In genomic region chr5:154743812-154744211, GRCh38 we compare ENCODE assay signal across 30 cellular contexts.
"Had no signal": no experiment of that assay in that cellular context is flagged by ENCODE, and none has a peak within 500 bp of the region (broad histone marks: within the 10 kb centered on the region; RNA-seq: fewer than 3 reads in every experiment).

No MANE protein-coding gene starts in this region.

- H3K9me3 Mint-ChIP-seq: activated CD4-positive, alpha-beta memory T cell treated with anti-CD3 and anti-CD28 coated beads, Interleukin-2, amount 10 ng/mL, durations not matched to agents 7 days and 5 days; activated CD4-positive, alpha-beta T cell treated with anti-CD3 and anti-CD28 coated beads, Interleukin-2, amount 10 ng/mL, durations not matched to agents 24 days and 14 days; activated naive CD4-positive, alpha-beta T cell treated with anti-CD3 and anti-CD28 coated beads, Interleukin-2, amount 50 U/mL, for 72 hours; activated T-cell treated with anti-CD3 and anti-CD28 coated beads, Interleukin-2, amount 50 U/mL, for 24 hours; activated T-helper 17 cell treated with anti-CD3 and anti-CD28 coated beads, Interleukin-2, amount 50 U/mL, for 72 hours; natural killer cell treated with Interleukin-12 subunit alpha and Interleukin-12 subunit beta and Interleukin-15 and Interleukin-18, amount 100 ng/mL, for 72 hours had no signal

- H3K4me1 Mint-ChIP-seq: activated CD4-positive, alpha-beta memory T cell treated with anti-CD3 and anti-CD28 coated beads, Interleukin-2, amount 10 ng/mL, durations not matched to agents 7 days and 5 days; activated CD4-positive, alpha-beta T cell treated with anti-CD3 and anti-CD28 coated beads, Interleukin-2, amount 10 ng/mL, durations not matched to agents 24 days and 14 days; activated T-helper 17 cell treated with anti-CD3 and anti-CD28 coated beads, Interleukin-2, amount 50 U/mL, for 72 hours had no signal

- H3K36me3 ChIP-seq: esophagus squamous epithelium, left ventricle myocardium inferior, spleen, WERI-Rb-1 had no signal

- H3K27me3 ChIP-seq: esophagus squamous epithelium, spleen, testis had no signal

- H3K4me3 ChIP-seq: esophagus squamous epithelium, left ventricle myocardium inferior, lung, mucosa of descending colon, spleen, testis had no signal

- DNase-seq: activated CD4-positive, alpha-beta memory T cell treated with anti-CD3 and anti-CD28 coated beads, Interleukin-2, amount 10 ng/mL, durations not matched to agents 7 days and 5 days; activated CD4-positive, alpha-beta T cell treated with anti-CD3 and anti-CD28 coated beads, Interleukin-2, amount 10 ng/mL, durations not matched to agents 24 days and 14 days; activated CD4-positive, CD25-positive, alpha-beta regulatory T cell treated with anti-CD3 and anti-CD28 coated beads, Interleukin-2, amount 50 U/mL, for 72 hours; activated CD8-positive, alpha-beta memory T cell treated with anti-CD3 and anti-CD28 coated beads, Interleukin-2, amount 50 U/mL, for 48 hours; activated naive CD4-positive, alpha-beta T cell; activated T-cell treated with anti-CD3 and anti-CD28 coated beads, Interleukin-2, amount 50 U/mL, for 24 hours; anterior cingulate cortex; dermis blood vessel endothelial cell; effector CD4-positive, alpha-beta T cell; esophagus squamous epithelium; left ventricle myocardium inferior; mesendoderm; mucosa of descending colon; right cardiac atrium; spleen; stimulated activated naive CD4-positive, alpha-beta T cell treated with Interleukin-2 at 50 U/mL for 16 hours; T-helper 17 cell; T1000; testis; trophoblast cell; WERI-Rb-1 had no signal

- H3K4me1 ChIP-seq: spleen had no signal

- H3K27ac Mint-ChIP-seq: activated CD4-positive, alpha-beta memory T cell treated with anti-CD3 and anti-CD28 coated beads, Interleukin-2, amount 10 ng/mL, durations not matched to agents 7 days and 5 days; activated CD4-positive, alpha-beta T cell treated with anti-CD3 and anti-CD28 coated beads, Interleukin-2, amount 10 ng/mL, durations not matched to agents 24 days and 14 days; activated naive CD4-positive, alpha-beta T cell treated with anti-CD3 and anti-CD28 coated beads, Interleukin-2, amount 50 U/mL, for 72 hours; activated T-cell treated with anti-CD3 and anti-CD28 coated beads, Interleukin-2, amount 50 U/mL, for 24 hours; activated T-helper 17 cell treated with anti-CD3 and anti-CD28 coated beads, Interleukin-2, amount 50 U/mL, for 72 hours; natural killer cell treated with Interleukin-12 subunit alpha and Interleukin-12 subunit beta and Interleukin-15 and Interleukin-18, amount 100 ng/mL, for 72 hours; T-helper 17 cell had no signal

- H3K27ac ChIP-seq: epithelial cell of prostate, esophagus squamous epithelium, left ventricle myocardium inferior, spleen, testis, WERI-Rb-1 had no signal

- H3K9me3 ChIP-seq: esophagus squamous epithelium, left ventricle myocardium inferior, mucosa of descending colon, spleen, testis had no signal

- H3K27me3 Mint-ChIP-seq: activated CD4-positive, alpha-beta memory T cell treated with anti-CD3 and anti-CD28 coated beads, Interleukin-2, amount 10 ng/mL, durations not matched to agents 7 days and 5 days; activated T-cell treated with anti-CD3 and anti-CD28 coated beads, Interleukin-2, amount 50 U/mL, for 24 hours; activated T-helper 17 cell treated with anti-CD3 and anti-CD28 coated beads, Interleukin-2, amount 50 U/mL, for 72 hours; natural killer cell treated with Interleukin-12 subunit alpha and Interleukin-12 subunit beta and Interleukin-15 and Interleukin-18, amount 100 ng/mL, for 72 hours had no signal

- FAIRE-seq: colon, endometrium, frontal cortex, islet of Langerhans had no signal

- H3K4me3 Mint-ChIP-seq: activated CD4-positive, alpha-beta memory T cell treated with anti-CD3 and anti-CD28 coated beads, Interleukin-2, amount 10 ng/mL, durations not matched to agents 7 days and 5 days; activated CD4-positive, alpha-beta T cell treated with anti-CD3 and anti-CD28 coated beads, Interleukin-2, amount 10 ng/mL, durations not matched to agents 24 days and 14 days; activated T-cell treated with anti-CD3 and anti-CD28 coated beads, Interleukin-2, amount 50 U/mL, for 24 hours; activated T-helper 17 cell treated with anti-CD3 and anti-CD28 coated beads, Interleukin-2, amount 50 U/mL, for 72 hours; natural killer cell treated with Interleukin-12 subunit alpha and Interleukin-12 subunit beta and Interleukin-15 and Interleukin-18, amount 100 ng/mL, for 72 hours; T-helper 17 cell had no signal

- ATAC-seq: activated naive CD4-positive, alpha-beta T cell treated with anti-CD3 and anti-CD28 coated beads, Interleukin-2, amount 50 U/mL, for 72 hours; activated T-helper 17 cell treated with anti-CD3 and anti-CD28 coated beads, Interleukin-2, amount 50 U/mL, for 72 hours; mucosa of descending colon; natural killer cell treated with Interleukin-12 subunit alpha and Interleukin-12 subunit beta and Interleukin-15 and Interleukin-18, amount 100 ng/mL, for 72 hours; right cardiac atrium; T-helper 17 cell had no signal

- H3K36me3 Mint-ChIP-seq: activated naive CD4-positive, alpha-beta T cell treated with anti-CD3 and anti-CD28 coated beads, Interleukin-2, amount 50 U/mL, for 72 hours; natural killer cell treated with Interleukin-12 subunit alpha and Interleukin-12 subunit beta and Interleukin-15 and Interleukin-18, amount 100 ng/mL, for 72 hours had no signal
